ENCODE assay signal across 30 cellular contexts in genomic region chrX:124747295-124747694, GRCh38.
"Had no signal": no experiment of that assay in that cellular context is flagged by ENCODE, and none has a peak within 500 bp of the region (broad histone marks: within the 10 kb centered on the region; RNA-seq: fewer than 3 reads in every experiment).

No MANE protein-coding gene starts in this region.

- H3K27ac ChIP-seq: neural progenitor cell, ovary, parathyroid adenoma, psoas muscle, skin epidermis, spleen, suprapubic skin, testis, tibial artery, transverse colon, upper lobe of right lung, uterus had no signal

- H3K4me1 ChIP-seq: neural progenitor cell, parathyroid adenoma, psoas muscle, spleen, suprapubic skin, testis, tibial artery, transverse colon, upper lobe of right lung, uterus had no signal

- H3K4me3 ChIP-seq: neural progenitor cell, ovary, psoas muscle, skin epidermis, smooth muscle cell, spleen, suprapubic skin, testis, tibial artery, transverse colon, upper lobe of right lung, uterus had no signal

- H3K9ac ChIP-seq: neural progenitor cell, parathyroid adenoma had no signal

- H3K4me3 Mint-ChIP-seq: natural killer cell; nephron; neural progenitor cell; stimulated activated memory B cell treated with anti-CD40 and anti-IgM and Interleukin-4, amounts not matched to agents 10 μg/mL and 1 μg/mL and 100 μg/mL, for 72 hours; stimulated activated naive CD8-positive, alpha-beta T cell treated with anti-CD3 and anti-CD28 coated beads, Interleukin-15, amount 100 ng/mL, for 72 hours; type B pancreatic cell had no signal

- H3K36me3 Mint-ChIP-seq: natural killer cell; neural progenitor cell; stimulated activated memory B cell treated with anti-CD40 and anti-IgM and Interleukin-4, amounts not matched to agents 10 μg/mL and 1 μg/mL and 100 μg/mL, for 72 hours; type B pancreatic cell had no signal

- H3K79me2 ChIP-seq: parathyroid adenoma had no signal

- H3K4me2 ChIP-seq: neural progenitor cell, smooth muscle cell had no signal

- H3K27me3 ChIP-seq: neural progenitor cell, ovary, spleen, suprapubic skin, testis, tibial artery, transverse colon, upper lobe of right lung, uterus had no signal

- H3K27ac Mint-ChIP-seq: natural killer cell; nephron; neural progenitor cell; progenitor cell of endocrine pancreas; stimulated activated memory B cell treated with anti-CD40 and anti-IgM and Interleukin-4, amounts not matched to agents 10 μg/mL and 1 μg/mL and 100 μg/mL, for 72 hours; stimulated activated naive CD8-positive, alpha-beta T cell treated with anti-CD3 and anti-CD28 coated beads, Interleukin-15, amount 100 ng/mL, for 72 hours; type B pancreatic cell had no signal

- H3K9me3 ChIP-seq: ovary, psoas muscle, spleen, suprapubic skin, testis, tibial artery, transverse colon, upper lobe of right lung, uterus had no signal

- H3K9me3 Mint-ChIP-seq: natural killer cell; nephron; neural progenitor cell; stimulated activated memory B cell treated with anti-CD40 and anti-IgM and Interleukin-4, amounts not matched to agents 10 μg/mL and 1 μg/mL and 100 μg/mL, for 72 hours; stimulated activated naive CD8-positive, alpha-beta T cell treated with anti-CD3 and anti-CD28 coated beads, Interleukin-15, amount 100 ng/mL, for 72 hours; type B pancreatic cell had no signal

- H3K27me3 Mint-ChIP-seq: progenitor cell of endocrine pancreas; stimulated activated memory B cell treated with anti-CD40 and anti-IgM and Interleukin-4, amounts not matched to agents 10 μg/mL and 1 μg/mL and 100 μg/mL, for 72 hours; stimulated activated naive CD8-positive, alpha-beta T cell treated with anti-CD3 and anti-CD28 coated beads, Interleukin-15, amount 100 ng/mL, for 72 hours; type B pancreatic cell had no signal

- H2AFZ ChIP-seq: neural progenitor cell, parathyroid adenoma had no signal

- DNase-seq: natural killer cell; occipital lobe; ovary; posterior cingulate gyrus; psoas muscle; right cardiac atrium; spleen; stimulated activated CD4-positive, alpha-beta T cell treated with anti-CD3 and anti-CD28 coated beads, Interleukin-12 subunit alpha, Interleukin-12 subunit beta, amount 100 ng/mL, for 4 hours; stimulated activated CD4-positive, alpha-beta T cell treated with anti-CD3 and anti-CD28 coated beads, Interleukin-1b, Interleukin-23, amount 100 ng/mL, for 48 hours; stimulated activated CD4-positive, alpha-beta T cell treated with anti-CD3 and anti-CD28 coated beads, Interleukin-4, amount 100 ng/mL, for 1 hour; stimulated activated CD4-positive, alpha-beta T cell treated with anti-CD3 and anti-CD28 coated beads, Interleukin-4, amount 100 ng/mL, for 4 hours; stimulated activated CD8-positive, alpha-beta memory T cell treated with anti-CD3 and anti-CD28 coated beads, Interleukin-4, amount 100 ng/mL, for 48 hours; stimulated activated naive CD4-positive, alpha-beta T cell; stimulated activated naive CD8-positive, alpha-beta T cell treated with anti-CD3 and anti-CD28 coated beads, Interleukin-15, amount 100 ng/mL, for 72 hours; stimulated activated naive CD8-positive, alpha-beta T cell treated with anti-CD3 and anti-CD28 coated beads, Interleukin-15, Interleukin-2, amounts not matched to agents 100 U/mL and 50 U/mL, for 24 hours; substantia nigra; testis; tibial artery; transverse colon; upper lobe of right lung; uterus had no signal

- H3K4me1 Mint-ChIP-seq: natural killer cell; nephron; neural progenitor cell; stimulated activated memory B cell treated with anti-CD40 and anti-IgM and Interleukin-4, amounts not matched to agents 10 μg/mL and 1 μg/mL and 100 μg/mL, for 72 hours; stimulated activated naive CD8-positive, alpha-beta T cell treated with anti-CD3 and anti-CD28 coated beads, Interleukin-15, amount 100 ng/mL, for 72 hours had no signal

- H3K36me3 ChIP-seq: neural progenitor cell, ovary, spleen, suprapubic skin, tibial artery, transverse colon, upper lobe of right lung, uterus had no signal
